In the genomic region with DNA sequence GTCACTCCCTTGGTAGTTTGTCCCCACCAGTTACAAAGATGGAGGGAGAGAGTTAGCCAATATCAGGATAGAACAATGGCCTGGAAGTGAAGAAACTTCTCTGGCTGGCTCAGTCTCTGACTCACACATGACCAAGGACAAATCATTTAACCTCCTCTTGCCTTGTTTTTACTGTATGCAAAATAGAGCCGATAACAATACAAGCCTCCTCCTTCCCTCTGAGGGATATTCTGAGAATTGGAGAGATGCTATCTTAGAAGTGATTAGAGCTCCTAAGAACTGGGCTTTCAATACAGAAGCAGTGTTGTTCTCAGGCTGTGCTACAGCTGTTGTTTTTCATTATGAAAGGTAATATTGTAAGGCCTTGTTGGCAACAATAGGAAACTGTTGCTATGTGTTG, we compare ENCODE assay signal across 19 cellular contexts.
DNase-seq lines count a peak whose midpoint lies in the region; ATAC-seq, FAIRE-seq and TF ChIP-seq lines count a peak whose summit lies in the region.
"Had no signal": no experiment of that assay in that cellular context is flagged by ENCODE, and none has a peak within 500 bp of the region (broad histone marks: within the 10 kb centered on the region; RNA-seq: fewer than 3 reads in every experiment).

No MANE protein-coding gene starts in this region.

- FAIRE-seq in bronchial epithelial cell (lab: Jason Lieb, UNC), result no peak
- FAIRE-seq: D721Med, GM12878 had no signal

- no peak overlapping the region for H3K4me3 ChIP-seq in bronchial epithelial cell (ENCODE audit: low read depth, low read length)
- H3K4me3 ChIP-seq: BLaER1, dorsolateral prefrontal cortex, GM12878, thoracic aorta had no signal

- DNase-seq in GM03348 (ENCODE audit: low spot score) (peak; percentile 38), LHCN-M2 (ENCODE audit: low read depth) (peak; percentile 49), bronchial epithelial cell (ENCODE audit: low read depth) (peak; percentile 27), iris pigment epithelial cell (ENCODE audit: low read depth) (peak; percentile 24)
- DNase-seq in stimulated activated CD8-positive, alpha-beta memory T cell treated with anti-CD3 and anti-CD28 coated beads, Interleukin-4, amount 100 ng/mL, for 48 hours, result no peak
- DNase-seq in central memory CD4-positive, alpha-beta T cell, result no peak
- DNase-seq: activated CD4-positive, alpha-beta T cell treated with anti-CD3 and anti-CD28 coated beads, Interleukin-2, amount 50 U/mL, for 48 hours; activated T-cell treated with anti-CD3 and anti-CD28 coated beads, Interleukin-2, amount 50 U/mL, for 1 hour; dorsolateral prefrontal cortex; GDM1; NCI-H187 treated with DMSO at 0.1 percent for 48 hours; NCI-H345; SW 1271 had no signal

- no peaks in the 10 kb centered on the region for H3K27me3 ChIP-seq in bronchial epithelial cell (ENCODE audit: control insufficient read depth, insufficient read depth, low read length)
- H3K27me3 ChIP-seq: BLaER1 had no signal

- no peak for ATAC-seq in GM21381 (IDR thresholded peaks at IDR 0.05; ENCODE audit: unreplicated experiment)
- ATAC-seq: GM12878; natural killer cell treated with Interleukin-12 subunit alpha and Interleukin-12 subunit beta and Interleukin-15 and Interleukin-18, amount 100 ng/mL, for 72 hours had no signal

- TF ChIP-seq CTCF in bronchial epithelial cell (IDR thresholded peaks at IDR 0.05; ENCODE audit: insufficient read depth, low read length, severe bottlenecking), result no peak

- no peaks in the 10 kb centered on the region for H3K36me3 ChIP-seq in bronchial epithelial cell (ENCODE audit: control insufficient read depth, insufficient read depth, low read length)
- H3K36me3 ChIP-seq: BLaER1, thoracic aorta had no signal

Comparison
In these comparisons a context has a peak if more than half of its experiments do, and no peak if none do; other contexts are left out.
1. DNase-seq: peak in GM03348 (single experiment), LHCN-M2 (single experiment), bronchial epithelial cell (single experiment) and iris pigment epithelial cell (single experiment); none in stimulated activated CD8-positive, alpha-beta memory T cell treated with anti-CD3 and anti-CD28 coated beads, Interleukin-4, amount 100 ng/mL, for 48 hours (single experiment) and central memory CD4-positive, alpha-beta T cell (single experiment).